ENCODE assay signal across 28 cellular contexts in the genomic region with DNA sequence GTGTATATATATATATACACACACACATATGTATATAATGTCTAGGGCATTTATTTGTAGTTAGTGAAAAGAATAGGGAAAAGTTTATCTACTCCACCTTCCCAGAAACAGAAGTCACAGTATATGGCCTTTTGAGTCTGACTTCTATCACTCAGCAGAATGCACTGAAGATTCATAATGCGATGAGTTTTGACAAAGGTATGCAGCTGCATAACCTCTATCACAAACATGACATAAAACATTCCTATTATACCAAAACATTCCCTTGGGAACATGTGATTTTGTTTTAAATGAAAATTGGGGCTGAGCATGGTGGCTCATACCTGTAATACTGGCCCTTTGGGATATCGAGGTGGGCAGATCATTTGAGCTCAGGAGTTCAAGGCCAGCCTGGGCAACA.
DNase-seq lines count a peak whose midpoint lies in the region; FAIRE-seq and TF ChIP-seq lines count a peak whose summit lies in the region.
"Had no signal": no experiment of that assay in that cellular context is flagged by ENCODE, and none has a peak within 500 bp of the region (broad histone marks: within the 10 kb centered on the region; RNA-seq: fewer than 3 reads in every experiment).

No MANE protein-coding gene starts in this region.

- H3K4me1 Mint-ChIP-seq in astrocyte (ENCODE audit: low read depth, unreplicated experiment) = peaks cover 2% of the 10 kb centered on the region
- H3K4me1 Mint-ChIP-seq: activated CD4-positive, alpha-beta T cell treated with anti-CD3 and anti-CD28 coated beads for 36 hours; naive thymus-derived CD4-positive, alpha-beta T cell had no signal

- peak overlapping the region; percentile 19 for H3K4me2 ChIP-seq in astrocyte (ENCODE audit: low read length)
- H3K4me2 ChIP-seq: A549, BLaER1 had no signal

- no peaks in the 10 kb centered on the region for H3K36me3 Mint-ChIP-seq in astrocyte (ENCODE audit: low read depth, unreplicated experiment)
- H3K36me3 Mint-ChIP-seq: naive thymus-derived CD4-positive, alpha-beta T cell; type B pancreatic cell had no signal

- H3K27ac ChIP-seq in astrocyte (ENCODE audit: low read depth, low read length) (no peak overlapping the region), adrenal gland (no peak overlapping the region), dorsolateral prefrontal cortex (no peak overlapping the region)
- H3K27ac ChIP-seq: A549, BLaER1, left ventricle myocardium inferior had no signal

- TF ChIP-seq CTCF in astrocyte (IDR thresholded peaks at IDR 0.05; ENCODE audit: insufficient read depth, low read depth, low read length) (no peak), adrenal gland (IDR thresholded peaks at IDR 0.05) (no peak), dorsolateral prefrontal cortex (IDR thresholded peaks at IDR 0.05 in 54 of 56, conservative IDR thresholded peaks at IDR 0.05 in 2 of 56; ENCODE audit: low read depth in 1 of 56, partially characterized antibody in 56 of 56) (no peak)

- 75 to 88% (median 82%) methylated on average over 2 of the region's 2 CpGs for WGBS in adrenal gland, 4 donors

- peaks cover 2% of the 10 kb centered on the region for H3K9me3 Mint-ChIP-seq in astrocyte (ENCODE audit: unreplicated experiment)
- H3K9me3 Mint-ChIP-seq: naive thymus-derived CD4-positive, alpha-beta T cell had no signal

- H3K27me3 ChIP-seq in astrocyte (ENCODE audit: insufficient read depth, low read length) (peaks cover 2% of the 10 kb centered on the region), adrenal gland (no peaks in the 10 kb centered on the region), dorsolateral prefrontal cortex (no peaks in the 10 kb centered on the region)
- H3K27me3 ChIP-seq: BLaER1 had no signal

- H3K9me3 ChIP-seq in astrocyte (ENCODE audit: insufficient read depth, low read depth, low read length) = no peaks in the 10 kb centered on the region
- H3K9me3 ChIP-seq in adrenal gland (replicated peaks in 1 of 3) = no peaks in the 10 kb centered on the region
- H3K9me3 ChIP-seq: A549, BLaER1, left ventricle myocardium inferior had no signal

- no peaks in the 10 kb centered on the region for H3K36me3 ChIP-seq in astrocyte (ENCODE audit: insufficient read depth, low read length)
- no peaks in the 10 kb centered on the region for H3K36me3 ChIP-seq in adrenal gland (replicated peaks in 1 of 2)
- H3K36me3 ChIP-seq: BLaER1, left ventricle myocardium inferior had no signal

- no peak for TF ChIP-seq POLR2A in adrenal gland (IDR thresholded peaks at IDR 0.05)

- no peaks in the 10 kb centered on the region for H4K20me1 ChIP-seq in astrocyte (ENCODE audit: insufficient read depth, low read length)
- H4K20me1 ChIP-seq: BLaER1 had no signal

- H3K4me3 Mint-ChIP-seq in astrocyte (ENCODE audit: unreplicated experiment) = no peak overlapping the region
- H3K4me3 Mint-ChIP-seq: activated CD4-positive, alpha-beta T cell treated with anti-CD3 and anti-CD28 coated beads for 36 hours; naive thymus-derived CD4-positive, alpha-beta T cell; type B pancreatic cell had no signal

- no peak overlapping the region for H3K4me3 ChIP-seq in astrocyte (ENCODE audit: insufficient read depth, low read depth, low read length)
- H3K4me3 ChIP-seq in adrenal gland = no peak overlapping the region
- H3K4me3 ChIP-seq in dorsolateral prefrontal cortex = no peak overlapping the region
- H3K4me3 ChIP-seq: A549, BLaER1, K562, left ventricle myocardium inferior had no signal

- H3K4me1 ChIP-seq in astrocyte (ENCODE audit: insufficient read depth, low read length) (no peaks in the 10 kb centered on the region), adrenal gland (replicated peaks in 1 of 2) (no peaks in the 10 kb centered on the region)
- H3K4me1 ChIP-seq: BLaER1, left ventricle myocardium inferior had no signal

- intact Hi-C loops in adrenal gland (cut with DNase I) = no loop called here
- intact Hi-C loops in dorsolateral prefrontal cortex (cut with DNase I) = no loop called here

- FAIRE-seq in HTR-8/SVneo (lab: Jason Lieb, UNC) = no peak
- peak; percentile 60 for FAIRE-seq in astrocyte (lab: Jason Lieb, UNC)
- FAIRE-seq: A549, endometrium, GM12891, K562 had no signal

- no peak overlapping the region for H2AFZ ChIP-seq in astrocyte (ENCODE audit: low read depth, low read length)

- H3K79me2 ChIP-seq in astrocyte (ENCODE audit: insufficient read depth, low read length) = no peaks in the 10 kb centered on the region

- H3K27ac Mint-ChIP-seq in astrocyte (ENCODE audit: unreplicated experiment) = peak overlapping the region; percentile 34
- H3K27ac Mint-ChIP-seq: activated CD4-positive, alpha-beta T cell treated with anti-CD3 and anti-CD28 coated beads for 36 hours; naive thymus-derived CD4-positive, alpha-beta T cell; type B pancreatic cell had no signal

- peak; percentile 26 for DNase-seq in AG08396 (ENCODE audit: low spot score)
- DNase-seq in HTR-8/SVneo (ENCODE audit: insufficient read length, low spot score) = peak; percentile 49
- peak; percentile 44 for DNase-seq in astrocyte (ENCODE audit: low read depth)
- DNase-seq in glomerular visceral epithelial cell (ENCODE audit: extremely low spot score) = peak; percentile 1
- DNase-seq in NCI-H1105 (lab: John Stamatoyannopoulos, UW) = no peak
- DNase-seq in adrenal gland = no peak
- DNase-seq in ecto neural progenitor cell (ENCODE audit: low spot score) = no peak
- DNase-seq in dorsolateral prefrontal cortex = no peak
- DNase-seq: activated CD4-positive, alpha-beta T cell treated with anti-CD3 and anti-CD28 coated beads for 36 hours; activated CD8-positive, alpha-beta memory T cell treated with anti-CD3 and anti-CD28 coated beads for 24 hours; activated gamma-delta T cell; activated T-cell treated with anti-CD3 and anti-CD28 coated beads, Interleukin-2, amount 50 U/mL, for 1 hour; COR-L47; cortex of kidney; DMS79; left ventricle myocardium inferior; naive thymus-derived CD4-positive, alpha-beta T cell; NCI-H1436 treated with DMSO at 0.1 percent for 48 hours; NCI-H2171; NCI-H524 treated with DMSO at 0.1 percent for 48 hours; occipital lobe; T-helper 2 cell had no signal

- no peak overlapping the region for H3K9ac ChIP-seq in astrocyte (ENCODE audit: low read length)
- H3K9ac ChIP-seq: BLaER1 had no signal

- H3K27me3 Mint-ChIP-seq in astrocyte (ENCODE audit: low read depth, unreplicated experiment) = peaks cover 28% of the 10 kb centered on the region
- H3K27me3 Mint-ChIP-seq: activated CD4-positive, alpha-beta T cell treated with anti-CD3 and anti-CD28 coated beads for 36 hours; type B pancreatic cell had no signal

Comparison
In these comparisons a context has a peak if more than half of its experiments do, and no peak if none do; other contexts are left out.
1. DNase-seq: peak in AG08396 (single experiment), HTR-8/SVneo (single experiment), astrocyte (single experiment) and glomerular visceral epithelial cell (single experiment); none in NCI-H1105 (single experiment), adrenal gland (0 of 7), ecto neural progenitor cell (single experiment) and dorsolateral prefrontal cortex (0 of 10).